In the genomic region with DNA sequence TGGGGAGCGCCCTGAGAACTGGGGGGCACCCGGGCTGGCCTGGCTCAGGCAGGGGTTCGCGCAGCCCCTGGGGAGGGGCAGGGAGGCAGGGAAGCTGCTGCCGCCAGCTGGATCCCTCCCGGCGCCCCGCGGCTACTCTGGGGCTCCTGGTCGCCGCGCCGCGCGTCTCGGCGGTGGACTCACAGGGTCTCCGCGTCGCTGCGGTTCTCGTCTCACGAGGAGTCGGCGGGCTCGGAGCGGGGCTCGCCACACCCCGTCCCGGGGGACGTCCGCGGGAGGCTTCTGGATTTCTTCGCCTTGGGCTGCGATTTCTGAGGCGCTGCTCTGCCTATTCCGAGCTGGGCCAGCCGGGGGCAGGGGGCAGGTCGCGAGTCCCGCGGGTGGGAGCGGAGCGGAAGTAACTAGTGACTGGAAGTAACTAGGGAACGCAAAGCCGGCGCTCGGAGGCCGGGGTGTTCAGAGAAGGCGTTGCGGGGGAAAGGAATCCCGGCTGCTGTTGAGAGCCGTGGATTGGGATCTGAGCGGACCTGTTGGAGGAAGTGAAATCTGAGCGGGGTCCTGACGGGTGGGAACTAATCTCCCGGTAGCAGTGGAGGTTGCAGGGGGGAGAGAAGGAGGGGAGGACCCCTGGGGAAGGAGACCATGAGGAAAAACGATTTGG, we compare ENCODE assay signal across 8 cellular contexts. TPM values are rescaled to one million over a fixed set of nuclear protein-coding genes. Genes with fewer than 3 reads are reported as not detected.
DNase-seq lines count a peak whose midpoint lies in the region; ATAC-seq, FAIRE-seq and TF ChIP-seq lines count a peak whose summit lies in the region.

No MANE protein-coding gene starts in this region.

- H3K9me3 ChIP-seq in subcutaneous abdominal adipose tissue (ENCODE audit: control insufficient read depth in 5 of 5, low read length in 5 of 5), result no peaks in the 10 kb centered on the region

- H3K4me3 ChIP-seq in fibroblast of villous mesenchyme (ENCODE audit: low read depth, low read length) (peak overlapping the region; percentile 89), subcutaneous abdominal adipose tissue (ENCODE audit: low read depth in 1 of 5, low read length in 5 of 5) (peak overlapping the region; percentile 84 to 93 (median 87))

- peaks cover 0 to 5% (median 0%) of the 10 kb centered on the region in 5 donors for H3K36me3 ChIP-seq in subcutaneous abdominal adipose tissue (ENCODE audit: control insufficient read depth in 5 of 5, insufficient read depth in 5 of 5, low read length in 5 of 5)

- peaks cover 2 to 40% (median 38%) of the 10 kb centered on the region in 5 donors for H3K4me1 ChIP-seq in subcutaneous abdominal adipose tissue (ENCODE audit: control insufficient read depth in 5 of 5, insufficient read depth in 5 of 5, low read length in 5 of 5)

- peak overlapping the region; percentile 93 to 100 (median 96) for H3K9ac ChIP-seq in subcutaneous abdominal adipose tissue (ENCODE audit: low read length in 5 of 5)

- peak; percentile 14 for TF ChIP-seq CTCF in fibroblast of villous mesenchyme (IDR thresholded peaks at IDR 0.05; ENCODE audit: insufficient read depth, low read depth, low read length)
- peak; percentile 29 for TF ChIP-seq CTCF in neural crest cell (conservative IDR thresholded peaks at IDR 0.05)

- H3K27ac Mint-ChIP-seq in neural crest cell (ENCODE audit: unreplicated experiment), result peak overlapping the region; percentile 95

- H3K4me3 Mint-ChIP-seq in neural crest cell, result peak overlapping the region; percentile 99

- ATAC-seq in GM19467 (IDR thresholded peaks at IDR 0.05; ENCODE audit: unreplicated experiment), result peak; percentile 39
- ATAC-seq in HG03571 (IDR thresholded peaks at IDR 0.05; ENCODE audit: unreplicated experiment), result peak; percentile 46

- no peak for FAIRE-seq in RCC 7860 (lab: Jason Lieb, UNC)

- peak overlapping the region; percentile 100 for H3K27ac ChIP-seq in subcutaneous abdominal adipose tissue (ENCODE audit: low read depth, low read length)

- DNase-seq in COLO668 (lab: John Stamatoyannopoulos, UW; ENCODE audit: unreplicated experiment) (peak; percentile 69), RCC 7860 (ENCODE audit: low spot score) (peak; percentile 55), fibroblast of villous mesenchyme (ENCODE audit: low read depth) (peak; percentile 71), neural crest cell (ENCODE audit: low read depth, low spot score) (peak; percentile 59)
- DNase-seq in activated effector memory CD4-positive, alpha-beta T cell treated with anti-CD3 and anti-CD28 coated beads, Interleukin-2, amount 50 U/mL, for 16 hours, result peak; percentile 88

- no peaks in the 10 kb centered on the region for H3K9me3 Mint-ChIP-seq in neural crest cell

- H3K4me1 Mint-ChIP-seq in neural crest cell, result peaks cover 11% of the 10 kb centered on the region

- no peaks in the 10 kb centered on the region for H3K27me3 ChIP-seq in subcutaneous abdominal adipose tissue (ENCODE audit: control insufficient read depth in 5 of 5, insufficient read depth in 4 of 5, low read length in 5 of 5)

- H3K36me3 Mint-ChIP-seq in neural crest cell (ENCODE audit: low read depth), result no peaks in the 10 kb centered on the region

- H3K27me3 Mint-ChIP-seq in neural crest cell (ENCODE audit: low read depth), result peaks cover 15% of the 10 kb centered on the region

RNA-seq across cellular contexts. Expression of a gene that starts 0.5 kb away (rescaled TPM):
- total RNA-seq in fibroblast of villous mesenchyme (9.5 and 15.8 TPM in 2 replicates), neural crest cell (18.2 and 19.8 TPM in 2 replicates)

RNA-seq across cellular contexts. Expression of a gene that starts 49.8 kb away (rescaled TPM):
- total RNA-seq in fibroblast of villous mesenchyme (6.4 and 7.8 TPM in 2 replicates), neural crest cell (1.1 and 1.4 TPM in 2 replicates)

Comparison
In these comparisons a context has a peak if more than half of its experiments do, and no peak if none do; other contexts are left out.
1. Peak in every context shown above with its lines: DNase-seq, ATAC-seq, H3K4me3 ChIP-seq and H3K27ac ChIP-seq.